Comparison of ENCODE assay signal across 15 cellular contexts in genomic region chr16:1775006-1775845, GRCh38. TPM values are rescaled to one million over a fixed set of nuclear protein-coding genes. Genes with fewer than 3 reads are reported as not detected.
A peak's percentile ranks its signal among the peaks of the same experiment; 100 is the strongest.
DNase-seq lines count a peak whose midpoint lies in the region; ATAC-seq, FAIRE-seq and TF ChIP-seq lines count a peak whose summit lies in the region.
"Had no signal": no experiment of that assay in that cellular context is flagged by ENCODE, and none has a peak within 500 bp of the region (broad histone marks: within the 10 kb centered on the region; RNA-seq: fewer than 3 reads in every experiment).

No MANE protein-coding gene starts in this region.

- no peak overlapping the region for H2BK5ac ChIP-seq in IMR-90 (ENCODE audit: low read depth, low read length, poor library complexity, severe bottlenecking)

- in situ Hi-C loops in IMR-90 (cut with MboI; ENCODE audit: low sequenced_read_pairs), result no loop called here

- no peak for FAIRE-seq in HTR-8/SVneo (lab: Jason Lieb, UNC)
- FAIRE-seq: A204.1 had no signal

- dilution Hi-C loops in IMR-90 (cut with HindIII; ENCODE audit: low sequenced_read_pairs, unreplicated experiment), result no loop called here

- H3K4me2 ChIP-seq in IMR-90 (ENCODE audit: low read depth, low read length), result no peak overlapping the region

- WGBS in IMR-90 (ENCODE audit: extremely low coverage in 2 of 2, insufficient read length in 1 of 2), 2 experiments, result 94% methylated on average over 26 of the region's 30 CpGs; no CpG with 5 or more reads in 1 of the 2 experiments
- WGBS in tibial nerve, 2 donors, result 89% methylated on average over 15 to 26 of the region's 30 CpGs

- no peak for TF ChIP-seq RAD21 in IMR-90 (IDR thresholded peaks at IDR 0.05; ENCODE audit: low read length)

- no peak overlapping the region for H3K56ac ChIP-seq in IMR-90 (ENCODE audit: extremely low read depth, insufficient read depth, low read length)

- no peak overlapping the region for H3K9ac ChIP-seq in IMR-90 (ENCODE audit: low read depth, low read length)
- H3K9ac ChIP-seq in adipocyte (ENCODE audit: low read length), result peak overlapping the region; percentile 94

- no peak overlapping the region for H2AFZ ChIP-seq in IMR-90 (replicated peaks; ENCODE audit: low read length, poor library complexity)

- H3K27ac Mint-ChIP-seq in activated CD4-positive, alpha-beta T cell treated with anti-CD3 and anti-CD28 coated beads for 36 hours, result no peak overlapping the region
- no peak overlapping the region for H3K27ac Mint-ChIP-seq in neural crest cell (ENCODE audit: unreplicated experiment)
- H3K27ac Mint-ChIP-seq: dendritic cell treated with granulocyte-macrophage colony-stimulating factor and Interleukin-4, amounts not matched to agents 40 ng/mL and 50 ng/mL, for 4 days had no signal

- H3K9me3 ChIP-seq in IMR-90 (ENCODE audit: control insufficient read depth, insufficient read depth, low read length) (no peaks in the 10 kb centered on the region), adipocyte (ENCODE audit: control insufficient read depth, low read length) (no peaks in the 10 kb centered on the region), tibial nerve (no peaks in the 10 kb centered on the region)
- H3K9me3 ChIP-seq: tibial artery had no signal

- H3K36me3 Mint-ChIP-seq in activated CD4-positive, alpha-beta T cell treated with anti-CD3 and anti-CD28 coated beads for 36 hours (ENCODE audit: low read depth), result peaks cover 17% of the 10 kb centered on the region
- H3K36me3 Mint-ChIP-seq in neural crest cell (ENCODE audit: low read depth), result peaks cover 6% of the 10 kb centered on the region

- H4K91ac ChIP-seq in IMR-90 (ENCODE audit: insufficient read depth, low read depth, low read length), result no peak overlapping the region

- H2BK15ac ChIP-seq in IMR-90 (ENCODE audit: low read depth, low read length), result no peak overlapping the region

- H3K18ac ChIP-seq in IMR-90 (ENCODE audit: low read depth, low read length), result no peak overlapping the region

- ATAC-seq in activated CD4-positive, alpha-beta T cell treated with anti-CD3 and anti-CD28 coated beads for 36 hours, result no peak
- no peak for ATAC-seq in IMR-90 (ENCODE audit: low read depth)

- H3K4me3 ChIP-seq in IMR-90 (ENCODE audit: insufficient read depth, low read depth, low read length) (no peak overlapping the region), adipocyte (ENCODE audit: low read length) (no peak overlapping the region), tibial nerve (no peak overlapping the region)

- TF ChIP-seq CTCF in IMR-90 (conservative IDR thresholded peaks at IDR 0.05; ENCODE audit: low read depth, low read length) (no peak), neural crest cell (conservative IDR thresholded peaks at IDR 0.05) (no peak), tibial nerve (IDR thresholded peaks at IDR 0.05) (no peak)

- intact Hi-C loops in activated CD4-positive, alpha-beta T cell treated with anti-CD3 and anti-CD28 coated beads for 36 hours (cut with DNase I, micrococcal nuclease), result no loop called here
- intact Hi-C loops in IMR-90 (cut with micrococcal nuclease), result no loop called here

- no peak overlapping the region for H3K14ac ChIP-seq in IMR-90 (replicated peaks; ENCODE audit: low read depth, low read length)

- DNase-seq in activated CD4-positive, alpha-beta T cell treated with anti-CD3 and anti-CD28 coated beads for 36 hours, result no peak
- no peak for DNase-seq in activated CD4-positive, alpha-beta T cell treated with anti-CD3 and anti-CD28 coated beads, Interleukin-2, amount 50 U/mL, for 48 hours
- DNase-seq in IMR-90 (no peak), adipocyte (ENCODE audit: low read depth) (no peak), neural crest cell (ENCODE audit: low read depth, low spot score) (no peak), erythroblast (lab: John Stamatoyannopoulos, UW) (no peak), HTR-8/SVneo (ENCODE audit: insufficient read length, low spot score) (no peak), tibial nerve (ENCODE audit: low spot score in 2 of 2) (no peak)
- DNase-seq: activated CD4-positive, CD25-positive, alpha-beta regulatory T cell treated with anti-CD3 and anti-CD28 coated beads, Interleukin-2, amount 50 U/mL, for 72 hours; DMS153; HCEC 1CT; NCI-H1436 treated with DMSO at 0.1 percent for 48 hours; tibial artery had no signal

- no peak overlapping the region for H3K27ac ChIP-seq in IMR-90 (ENCODE audit: insufficient read depth, low read length)
- H3K27ac ChIP-seq in tibial nerve, result no peak overlapping the region

- peaks cover 28% of the 10 kb centered on the region; the same call in 1 of the 2 replicates for H3K36me3 ChIP-seq in IMR-90 (ENCODE audit: control insufficient read depth, insufficient read depth, low read length)
- peaks cover 26% of the 10 kb centered on the region for H3K36me3 ChIP-seq in adipocyte (ENCODE audit: control insufficient read depth, insufficient read depth, low read length, severe bottlenecking)
- H3K36me3 ChIP-seq in tibial nerve, result peaks cover 0 to 56% (median 0%) of the 10 kb centered on the region in 3 donors

- H3K4me3 Mint-ChIP-seq in activated CD4-positive, alpha-beta T cell treated with anti-CD3 and anti-CD28 coated beads for 36 hours, result peak overlapping the region; percentile 26
- peak overlapping the region; percentile 51 for H3K4me3 Mint-ChIP-seq in neural crest cell

- BruUV-seq in IMR-90 (replicated peaks; lab: Mats Ljungman, UMichigan), result no TSS peak

- no peak overlapping the region for H3K4ac ChIP-seq in IMR-90 (ENCODE audit: low read depth, low read length)

- no peak overlapping the region for H3K23ac ChIP-seq in IMR-90 (ENCODE audit: low read depth, low read length)

- peaks cover 13% of the 10 kb centered on the region for H3K4me1 ChIP-seq in IMR-90 (ENCODE audit: control insufficient read depth, insufficient read depth, low read length)
- H3K4me1 ChIP-seq in adipocyte (ENCODE audit: control insufficient read depth, insufficient read depth, low read length), result peaks cover 22% of the 10 kb centered on the region
- peaks cover 0 to 58% (median 24%) of the 10 kb centered on the region in 4 donors for H3K4me1 ChIP-seq in tibial nerve

- H2AK9ac ChIP-seq in IMR-90 (replicated peaks; ENCODE audit: low read depth, low read length, poor library complexity), result peak overlapping the region; percentile 65

- TF ChIP-seq POLR2A in IMR-90 (IDR thresholded peaks at IDR 0.05; ENCODE audit: low read depth, low read length), result no peak
- no peak for TF ChIP-seq POLR2A in erythroblast (IDR thresholded peaks at IDR 0.05; ENCODE audit: low read length)
- TF ChIP-seq POLR2A in tibial nerve (IDR thresholded peaks at IDR 0.05), result no peak

- H2AK5ac ChIP-seq in IMR-90 (ENCODE audit: low read depth, low read length), result no peak overlapping the region

- H3K27me3 Mint-ChIP-seq in activated CD4-positive, alpha-beta T cell treated with anti-CD3 and anti-CD28 coated beads for 36 hours, result no peaks in the 10 kb centered on the region
- peaks cover 4% of the 10 kb centered on the region for H3K27me3 Mint-ChIP-seq in neural crest cell (ENCODE audit: low read depth)
- H3K27me3 Mint-ChIP-seq: dendritic cell treated with granulocyte-macrophage colony-stimulating factor and Interleukin-4, amounts not matched to agents 40 ng/mL and 50 ng/mL, for 4 days had no signal

- H3K79me1 ChIP-seq in IMR-90 (ENCODE audit: low read depth in 1 of 2, low read length in 2 of 2), result peaks cover 12 to 63% of the 10 kb centered on the region in 2 experiments

- H3K9me3 Mint-ChIP-seq in activated CD4-positive, alpha-beta T cell treated with anti-CD3 and anti-CD28 coated beads for 36 hours (ENCODE audit: low read depth), result no peaks in the 10 kb centered on the region
- no peaks in the 10 kb centered on the region for H3K9me3 Mint-ChIP-seq in neural crest cell
- H3K9me3 Mint-ChIP-seq: dendritic cell treated with granulocyte-macrophage colony-stimulating factor and Interleukin-4, amounts not matched to agents 40 ng/mL and 50 ng/mL, for 4 days had no signal

- POLR2A ChIA-PET in activated CD4-positive, alpha-beta T cell treated with anti-CD3 and anti-CD28 coated beads for 36 hours (lab: Charles Lee), result interaction anchor here (0.7 to 5.2 kb wide), 2 partner anchors 7 to 10 kb away, joined by 3 to 39 read pairs; partner anchors contain the start of genes NUBP2 and SPSB3
- POLR2A ChIA-PET in IMR-90 (lab: Charles Lee; ENCODE audit: unreplicated experiment), result no interaction called here

- 0 out of 2 replicates have a peak, but pooled peaks cover 3% of the 10 kb centered on the region for H3K9me1 ChIP-seq in IMR-90 (ENCODE audit: insufficient read depth, low read length)

- H4K5ac ChIP-seq in IMR-90 (ENCODE audit: low read depth, low read length), result no peak overlapping the region

- no peaks in the 10 kb centered on the region for H3K27me3 ChIP-seq in IMR-90 (ENCODE audit: control insufficient read depth, insufficient read depth, low read length)
- H3K27me3 ChIP-seq in adipocyte (replicated peaks; ENCODE audit: control insufficient read depth, insufficient read depth, low read length), result no peaks in the 10 kb centered on the region
- H3K27me3 ChIP-seq in tibial nerve, result no peaks in the 10 kb centered on the region
- H3K27me3 ChIP-seq: tibial artery had no signal

- no peak overlapping the region for H2BK120ac ChIP-seq in IMR-90 (ENCODE audit: low read depth, low read length)

- H3K4me1 Mint-ChIP-seq in activated CD4-positive, alpha-beta T cell treated with anti-CD3 and anti-CD28 coated beads for 36 hours, result peaks cover 6% of the 10 kb centered on the region
- H3K4me1 Mint-ChIP-seq in neural crest cell, result peaks cover 8% of the 10 kb centered on the region

- no peak overlapping the region for H4K8ac ChIP-seq in IMR-90 (ENCODE audit: low read depth in 2 of 2, low read length in 2 of 2)

- CTCF ChIA-PET in activated CD4-positive, alpha-beta T cell treated with anti-CD3 and anti-CD28 coated beads for 36 hours (lab: Charles Lee), result interaction anchor here (0.6 kb wide), 2 partner anchors 59 to 361 kb away, joined by 3 read pairs; partner anchors contain the start of gene PKD1
- CTCF ChIA-PET in IMR-90 (lab: Yijun Ruan, JAX), result no interaction called here

- no peak overlapping the region for H2BK20ac ChIP-seq in IMR-90 (ENCODE audit: low read depth, low read length)

- H4K20me1 ChIP-seq in IMR-90 (ENCODE audit: insufficient read depth, low read length), result peaks cover 25% of the 10 kb centered on the region

- TF ChIP-seq EP300 in tibial nerve (IDR thresholded peaks at IDR 0.05), result no peak

RNA-seq across cellular contexts. Expression of gene MRPS34, which starts 2.3 kb away (rescaled TPM):
- total RNA-seq in activated CD4-positive, alpha-beta T cell treated with anti-CD3 and anti-CD28 coated beads for 36 hours, result 100 to 1,000 TPM; 146 to 175 TPM
- total RNA-seq in IMR-90 (2012; rRNA removed) (68.5 and 73.3 TPM in 2 replicates), neural crest cell (135 and 141 TPM in 2 replicates), tibial nerve (100 to 1,000 TPM in 1 of 4 donors, 10 to 100 TPM in 3; 58.1 to 121 (median 81.0) TPM)
- 80.4 and 87.2 TPM in 2 replicates for polyA plus RNA-seq in IMR-90 (2012; rRNA removed)
- 85.4 and 140 TPM in 2 replicates for polyA plus RNA-seq in IMR-90 (2012; cell fraction: cytosol; rRNA removed)
- 69.2 and 93.1 TPM in 2 replicates for polyA plus RNA-seq in IMR-90 (2012; cell fraction: nucleus; rRNA removed; ENCODE audit: low replicate concordance)

RNA-seq across cellular contexts. Expression of gene EME2, which starts 2.6 kb away (rescaled TPM):
- total RNA-seq in activated CD4-positive, alpha-beta T cell treated with anti-CD3 and anti-CD28 coated beads for 36 hours, result 10 to 100 TPM; 13.1 to 18.4 TPM
- total RNA-seq in IMR-90 (2012; rRNA removed) (1.3 and 1.4 TPM in 2 replicates), neural crest cell (36.5 and 37.0 TPM in 2 replicates), tibial nerve (10 to 100 TPM; 13.2 to 41.4 (median 17.7) TPM)
- 9.6 and 11.1 TPM in 2 replicates for polyA plus RNA-seq in IMR-90 (2012; rRNA removed)
- 2.9 and 4.0 TPM in 2 replicates for polyA plus RNA-seq in IMR-90 (2012; cell fraction: cytosol; rRNA removed)
- 68.1 and 156 TPM in 2 replicates for polyA plus RNA-seq in IMR-90 (2012; cell fraction: nucleus; rRNA removed; ENCODE audit: low replicate concordance)

RNA-seq across cellular contexts. Expression of gene NME3, which starts 3.9 kb away (rescaled TPM):
- total RNA-seq in activated CD4-positive, alpha-beta T cell treated with anti-CD3 and anti-CD28 coated beads for 36 hours, result 10 to 100 TPM; 23.7 to 43.6 TPM
- total RNA-seq in IMR-90 (2012; rRNA removed) (12.7 and 15.3 TPM in 2 replicates), neural crest cell (35.0 and 38.0 TPM in 2 replicates), tibial nerve (100 to 1,000 TPM; 113 to 198 (median 128) TPM)
- 41.2 and 61.6 TPM in 2 replicates for polyA plus RNA-seq in IMR-90 (2012; rRNA removed)
- 33.9 and 84.6 TPM in 2 replicates for polyA plus RNA-seq in IMR-90 (2012; cell fraction: cytosol; rRNA removed)
- 163 and 393 TPM in 2 replicates for polyA plus RNA-seq in IMR-90 (2012; cell fraction: nucleus; rRNA removed; ENCODE audit: low replicate concordance)

RNA-seq across cellular contexts. Expression of gene SPSB3, which starts 7.1 kb away (rescaled TPM):
- 10 to 100 TPM; 12.5 to 13.6 TPM for total RNA-seq in activated CD4-positive, alpha-beta T cell treated with anti-CD3 and anti-CD28 coated beads for 36 hours
- total RNA-seq in IMR-90 (2012; rRNA removed) (9.1 and 10.6 TPM in 2 replicates), neural crest cell (23.1 and 23.8 TPM in 2 replicates), tibial nerve (100 to 1,000 TPM in 3 of 4 donors, 10 to 100 TPM in 1; 90.7 to 122 (median 112) TPM)
- polyA plus RNA-seq in IMR-90 (2012; rRNA removed), result 30.8 and 34.0 TPM in 2 replicates
- polyA plus RNA-seq in IMR-90 (2012; cell fraction: cytosol; rRNA removed), result 24.8 and 37.1 TPM in 2 replicates
- polyA plus RNA-seq in IMR-90 (2012; cell fraction: nucleus; rRNA removed; ENCODE audit: low replicate concordance), result 165 and 400 TPM in 2 replicates

RNA-seq across cellular contexts. Expression of gene NUBP2, which starts 7.5 kb away (rescaled TPM):
- total RNA-seq in activated CD4-positive, alpha-beta T cell treated with anti-CD3 and anti-CD28 coated beads for 36 hours, result 10 to 100 TPM; 34.4 to 42.4 TPM
- total RNA-seq in IMR-90 (2012; rRNA removed) (51.1 and 131 TPM in 2 replicates), neural crest cell (71.0 and 73.8 TPM in 2 replicates), tibial nerve (10 to 100 TPM; 73.5 to 93.9 (median 87.4) TPM)
- 62.6 and 75.9 TPM in 2 replicates for polyA plus RNA-seq in IMR-90 (2012; rRNA removed)
- polyA plus RNA-seq in IMR-90 (2012; cell fraction: cytosol; rRNA removed), result 64.6 and 131 TPM in 2 replicates
- 50.7 and 143 TPM in 2 replicates for polyA plus RNA-seq in IMR-90 (2012; cell fraction: nucleus; rRNA removed; ENCODE audit: low replicate concordance)
